In the genomic region with DNA sequence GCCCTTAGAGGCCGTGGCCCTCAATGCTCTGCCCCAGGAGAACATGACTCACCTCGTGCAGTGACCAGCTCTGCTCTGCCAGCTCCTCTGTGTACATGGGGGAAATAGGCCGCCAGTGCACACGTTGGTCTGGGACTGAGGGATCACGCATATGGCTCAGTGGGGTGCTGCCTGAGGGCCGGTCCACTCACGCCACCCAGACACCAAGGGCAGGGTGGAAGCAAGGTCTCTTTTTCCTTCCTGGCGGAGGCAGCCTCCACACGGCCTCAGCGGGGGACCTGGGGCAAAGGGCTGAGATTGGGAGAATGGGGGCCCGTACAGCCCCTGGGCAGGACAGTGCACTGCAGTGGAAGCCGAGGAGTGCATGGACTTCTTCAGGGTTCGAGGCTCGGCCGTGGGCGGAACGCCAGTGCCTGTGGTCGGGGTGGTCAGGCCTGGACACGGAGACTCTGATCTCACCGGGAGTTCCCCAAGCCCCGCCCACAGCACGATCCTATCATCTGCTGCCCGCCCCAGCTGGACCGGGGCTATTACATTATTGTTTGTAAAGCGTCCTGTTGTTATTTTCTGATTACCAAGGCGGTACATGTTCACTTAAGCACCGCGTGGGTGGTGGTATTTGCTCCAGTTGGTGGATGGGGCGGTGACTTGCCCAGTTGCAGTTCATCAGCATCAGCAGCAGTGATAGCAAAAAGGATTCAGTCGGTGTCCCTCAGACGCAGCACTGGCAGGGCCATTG, we compare ENCODE assay signal across 12 cellular contexts. TPM values are rescaled to one million over a fixed set of nuclear protein-coding genes. Genes with fewer than 3 reads are reported as not detected.
DNase-seq lines count a peak whose midpoint lies in the region; ATAC-seq, FAIRE-seq and TF ChIP-seq lines count a peak whose summit lies in the region.
"Had no signal": no experiment of that assay in that cellular context is flagged by ENCODE, and none has a peak within 500 bp of the region (broad histone marks: within the 10 kb centered on the region; RNA-seq: fewer than 3 reads in every experiment).

No MANE protein-coding gene starts in this region.

- H3K4me2 ChIP-seq in astrocyte (ENCODE audit: low read length), result no peak overlapping the region

- in situ Hi-C loops in transverse colon (cut with MboI; ENCODE audit: low pct_ligation_motif_present in 1 of 4, low pct_unique_long_range_greater_than_20kb in 1 of 4, low sequenced_read_pairs in 3 of 4), result no loop called here

- H3K4me3 ChIP-seq in astrocyte (ENCODE audit: insufficient read depth, low read depth, low read length) (no peak overlapping the region), transverse colon (no peak overlapping the region)
- H3K4me3 ChIP-seq: skin epidermis had no signal

- no peak overlapping the region for H3K27ac Mint-ChIP-seq in astrocyte (ENCODE audit: unreplicated experiment)
- no peak overlapping the region for H3K27ac Mint-ChIP-seq in activated T-cell treated with anti-CD3 and anti-CD28 coated beads, Interleukin-2, amount 50 U/mL, for 24 hours

- DNase-seq in HPDE6-E6E7 (ENCODE audit: extremely low spot score), result peak; percentile 90
- DNase-seq in astrocyte (ENCODE audit: low read depth), result peak; percentile 16
- peak; percentile 63 for DNase-seq in kidney tubule cell (ENCODE audit: low spot score)
- peak; percentile 76 for DNase-seq in transverse colon
- DNase-seq in activated T-cell treated with anti-CD3 and anti-CD28 coated beads, Interleukin-2, amount 50 U/mL, for 24 hours, result no peak
- DNase-seq in NCI-H2107 (lab: John Stamatoyannopoulos, UW), result no peak
- DNase-seq: activated T-cell treated with anti-CD3 and anti-CD28 coated beads, Interleukin-2, amount 50 U/mL, for 48 hours; caudate nucleus; NCI-H2081 treated with DMSO at 0.1 percent for 48 hours had no signal

- no peak overlapping the region for H3K9ac ChIP-seq in astrocyte (ENCODE audit: low read length)

- H3K9me3 ChIP-seq in astrocyte (ENCODE audit: insufficient read depth, low read depth, low read length), result no peaks in the 10 kb centered on the region
- no peaks in the 10 kb centered on the region for H3K9me3 ChIP-seq in transverse colon

- FAIRE-seq in astrocyte (lab: Jason Lieb, UNC), result no peak

- no peak for ATAC-seq in GM21515 (IDR thresholded peaks at IDR 0.05; ENCODE audit: unreplicated experiment)

- H3K27me3 ChIP-seq in astrocyte (ENCODE audit: insufficient read depth, low read length) (peaks cover 13% of the 10 kb centered on the region), transverse colon (no peaks in the 10 kb centered on the region)

- H4K20me1 ChIP-seq in astrocyte (ENCODE audit: insufficient read depth, low read length), result no peaks in the 10 kb centered on the region

- peaks cover 13% of the 10 kb centered on the region for H3K27me3 Mint-ChIP-seq in astrocyte (ENCODE audit: low read depth, unreplicated experiment)
- no peaks in the 10 kb centered on the region for H3K27me3 Mint-ChIP-seq in activated T-cell treated with anti-CD3 and anti-CD28 coated beads, Interleukin-2, amount 50 U/mL, for 24 hours

- TF ChIP-seq POLR2A in transverse colon (IDR thresholded peaks at IDR 0.05), result no peak

- H3K36me3 ChIP-seq in astrocyte (ENCODE audit: insufficient read depth, low read length) (no peaks in the 10 kb centered on the region), transverse colon (no peaks in the 10 kb centered on the region)

- H3K9me3 Mint-ChIP-seq in astrocyte (ENCODE audit: unreplicated experiment), result no peaks in the 10 kb centered on the region
- no peaks in the 10 kb centered on the region for H3K9me3 Mint-ChIP-seq in activated T-cell treated with anti-CD3 and anti-CD28 coated beads, Interleukin-2, amount 50 U/mL, for 24 hours

- no peaks in the 10 kb centered on the region for H3K79me2 ChIP-seq in astrocyte (ENCODE audit: insufficient read depth, low read length)

- intact Hi-C loops in transverse colon (cut with DNase I; ENCODE audit: low total_unique reads), result no loop called here

- H3K4me1 Mint-ChIP-seq in astrocyte (ENCODE audit: low read depth, unreplicated experiment), result peaks cover 6% of the 10 kb centered on the region
- H3K4me1 Mint-ChIP-seq in activated T-cell treated with anti-CD3 and anti-CD28 coated beads, Interleukin-2, amount 50 U/mL, for 24 hours (ENCODE audit: low read depth), result no peaks in the 10 kb centered on the region

- no peak overlapping the region for H2AFZ ChIP-seq in astrocyte (ENCODE audit: low read depth, low read length)

- H3K4me3 Mint-ChIP-seq in astrocyte (ENCODE audit: unreplicated experiment), result no peak overlapping the region
- no peak overlapping the region for H3K4me3 Mint-ChIP-seq in activated T-cell treated with anti-CD3 and anti-CD28 coated beads, Interleukin-2, amount 50 U/mL, for 24 hours

- H3K36me3 Mint-ChIP-seq in astrocyte (ENCODE audit: low read depth, unreplicated experiment), result no peaks in the 10 kb centered on the region
- H3K36me3 Mint-ChIP-seq in activated T-cell treated with anti-CD3 and anti-CD28 coated beads, Interleukin-2, amount 50 U/mL, for 24 hours (ENCODE audit: low read depth), result no peaks in the 10 kb centered on the region

- TF ChIP-seq CTCF in astrocyte (IDR thresholded peaks at IDR 0.05; ENCODE audit: insufficient read depth, low read depth, low read length) (no peak), transverse colon (IDR thresholded peaks at IDR 0.05) (no peak)

- TF ChIP-seq EP300 in transverse colon (IDR thresholded peaks at IDR 0.05; ENCODE audit: low read depth), result no peak

- WGBS in transverse colon (ENCODE audit: low coverage in 1 of 2), 2 donors, result 33 to 39% methylated on average over 1 to 25 of the region's 31 CpGs

- H3K4me1 ChIP-seq in astrocyte (ENCODE audit: insufficient read depth, low read length) (peaks cover 3% of the 10 kb centered on the region), transverse colon (peaks cover 6 to 51% (median 35%) of the 10 kb centered on the region in 4 donors)

- no peak overlapping the region for H3K27ac ChIP-seq in astrocyte (ENCODE audit: low read depth, low read length)
- peak overlapping the region; percentile 75 to 91 (median 87) for H3K27ac ChIP-seq in transverse colon

RNA-seq across cellular contexts. Expression of gene TDRD9, which starts 38.8 kb away (rescaled TPM):
- total RNA-seq in astrocyte (not detected in 2 replicates), transverse colon (under 1 TPM in 2 of 4 donors, not detected in 2; 0.55 to 0.79 TPM)

RNA-seq across cellular contexts. Expression of gene PPP1R13B, which starts 42.1 kb away (rescaled TPM):
- total RNA-seq in astrocyte (7.0 and 9.5 TPM in 2 replicates), transverse colon (100 to 1,000 TPM in 1 of 4 donors, 10 to 100 TPM in 3; 31.0 to 109 (median 42.0) TPM)

RNA-seq across cellular contexts. Expression of gene RD3L, which starts 52.8 kb away (rescaled TPM):
- not detected in 2 replicates for total RNA-seq in astrocyte
- total RNA-seq in transverse colon, result not detected
- total RNA-seq: glomerular endothelial cell had no signal

Comparison
In these comparisons a context has a peak if more than half of its experiments do, and no peak if none do; other contexts are left out.
1. DNase-seq: peak in HPDE6-E6E7 (single experiment), astrocyte (single experiment), kidney tubule cell (single experiment) and transverse colon (single experiment); none in activated T-cell treated with anti-CD3 and anti-CD28 coated beads, Interleukin-2, amount 50 U/mL, for 24 hours (single experiment) and NCI-H2107 (single experiment).